2 cellular contexts compared by ENCODE assay signal in the genomic region with DNA sequence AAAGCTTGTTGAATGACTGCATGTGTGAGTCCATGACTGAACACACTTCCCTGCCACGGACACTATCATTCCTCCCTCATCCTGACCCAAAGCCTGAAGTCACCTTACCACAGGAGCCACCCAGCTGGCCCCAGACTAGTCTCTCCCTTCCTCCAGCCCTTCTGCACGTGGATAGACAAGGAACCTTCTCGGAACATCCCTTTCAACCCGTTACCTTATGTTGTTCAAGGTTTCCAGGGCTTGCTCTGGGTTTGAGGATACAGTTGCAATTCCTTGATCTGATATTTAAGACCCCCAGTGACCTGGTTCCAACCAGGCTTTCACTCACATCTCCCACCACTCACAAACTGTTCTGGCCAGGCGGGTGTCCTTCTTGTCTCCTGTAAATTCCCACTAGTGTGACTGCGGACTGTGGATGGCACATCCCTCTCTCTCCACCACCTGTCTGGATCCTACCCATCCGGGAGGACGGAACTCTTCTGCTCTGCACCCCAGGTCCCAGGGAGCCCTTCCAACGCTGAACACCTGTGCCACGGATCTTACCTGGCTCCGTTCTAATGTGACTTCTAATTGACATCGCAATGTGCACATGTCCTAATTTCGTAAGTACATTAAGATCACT.
TF ChIP-seq lines count a peak whose summit lies in the region.

No MANE protein-coding gene starts in this region.

TF ChIP-seq in liver, 16 proteins besides CTCF, POLR2A, EP300 and RAD21 (continued from another document):
- TF ChIP-seq ATF3 (IDR thresholded peaks at IDR 0.05), result no peak
- TF ChIP-seq HNF4A (conservative IDR thresholded peaks at IDR 0.05), result no peak
- TF ChIP-seq EGR1 (IDR thresholded peaks at IDR 0.05; ENCODE audit: low read depth in 2 of 2), result no peak
- no peak for TF ChIP-seq ZBTB33 (IDR thresholded peaks at IDR 0.05)
- TF ChIP-seq RXRA (IDR thresholded peaks at IDR 0.05), result no peak
- no peak for TF ChIP-seq JUND (IDR thresholded peaks at IDR 0.05)
- TF ChIP-seq TAF1 (conservative IDR thresholded peaks at IDR 0.05), result no peak
- TF ChIP-seq SP1 (IDR thresholded peaks at IDR 0.05), result no peak
- no peak for TF ChIP-seq MAX (IDR thresholded peaks at IDR 0.05)
- no peak for TF ChIP-seq FOXA2 (IDR thresholded peaks at IDR 0.05)
- no peak for TF ChIP-seq NR2F2 (IDR thresholded peaks at IDR 0.05)
- TF ChIP-seq, protein P1, sequence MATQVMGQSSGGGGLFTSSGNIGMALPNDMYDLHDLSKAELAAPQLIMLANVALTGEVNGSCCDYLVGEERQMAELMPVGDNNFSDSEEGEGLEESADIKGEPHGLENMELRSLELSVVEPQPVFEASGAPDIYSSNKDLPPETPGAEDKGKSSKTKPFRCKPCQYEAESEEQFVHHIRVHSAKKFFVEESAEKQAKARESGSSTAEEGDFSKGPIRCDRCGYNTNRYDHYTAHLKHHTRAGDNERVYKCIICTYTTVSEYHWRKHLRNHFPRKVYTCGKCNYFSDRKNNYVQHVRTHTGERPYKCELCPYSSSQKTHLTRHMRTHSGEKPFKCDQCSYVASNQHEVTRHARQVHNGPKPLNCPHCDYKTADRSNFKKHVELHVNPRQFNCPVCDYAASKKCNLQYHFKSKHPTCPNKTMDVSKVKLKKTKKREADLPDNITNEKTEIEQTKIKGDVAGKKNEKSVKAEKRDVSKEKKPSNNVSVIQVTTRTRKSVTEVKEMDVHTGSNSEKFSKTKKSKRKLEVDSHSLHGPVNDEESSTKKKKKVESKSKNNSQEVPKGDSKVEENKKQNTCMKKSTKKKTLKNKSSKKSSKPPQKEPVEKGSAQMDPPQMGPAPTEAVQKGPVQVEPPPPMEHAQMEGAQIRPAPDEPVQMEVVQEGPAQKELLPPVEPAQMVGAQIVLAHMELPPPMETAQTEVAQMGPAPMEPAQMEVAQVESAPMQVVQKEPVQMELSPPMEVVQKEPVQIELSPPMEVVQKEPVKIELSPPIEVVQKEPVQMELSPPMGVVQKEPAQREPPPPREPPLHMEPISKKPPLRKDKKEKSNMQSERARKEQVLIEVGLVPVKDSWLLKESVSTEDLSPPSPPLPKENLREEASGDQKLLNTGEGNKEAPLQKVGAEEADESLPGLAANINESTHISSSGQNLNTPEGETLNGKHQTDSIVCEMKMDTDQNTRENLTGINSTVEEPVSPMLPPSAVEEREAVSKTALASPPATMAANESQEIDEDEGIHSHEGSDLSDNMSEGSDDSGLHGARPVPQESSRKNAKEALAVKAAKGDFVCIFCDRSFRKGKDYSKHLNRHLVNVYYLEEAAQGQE (IDR thresholded peaks at IDR 0.05), result no peak

TF ChIP-seq in HepG2, 621 proteins besides CTCF, POLR2A, EP300 and RAD21 (continued from another document):
- TF ChIP-seq, protein P2, sequence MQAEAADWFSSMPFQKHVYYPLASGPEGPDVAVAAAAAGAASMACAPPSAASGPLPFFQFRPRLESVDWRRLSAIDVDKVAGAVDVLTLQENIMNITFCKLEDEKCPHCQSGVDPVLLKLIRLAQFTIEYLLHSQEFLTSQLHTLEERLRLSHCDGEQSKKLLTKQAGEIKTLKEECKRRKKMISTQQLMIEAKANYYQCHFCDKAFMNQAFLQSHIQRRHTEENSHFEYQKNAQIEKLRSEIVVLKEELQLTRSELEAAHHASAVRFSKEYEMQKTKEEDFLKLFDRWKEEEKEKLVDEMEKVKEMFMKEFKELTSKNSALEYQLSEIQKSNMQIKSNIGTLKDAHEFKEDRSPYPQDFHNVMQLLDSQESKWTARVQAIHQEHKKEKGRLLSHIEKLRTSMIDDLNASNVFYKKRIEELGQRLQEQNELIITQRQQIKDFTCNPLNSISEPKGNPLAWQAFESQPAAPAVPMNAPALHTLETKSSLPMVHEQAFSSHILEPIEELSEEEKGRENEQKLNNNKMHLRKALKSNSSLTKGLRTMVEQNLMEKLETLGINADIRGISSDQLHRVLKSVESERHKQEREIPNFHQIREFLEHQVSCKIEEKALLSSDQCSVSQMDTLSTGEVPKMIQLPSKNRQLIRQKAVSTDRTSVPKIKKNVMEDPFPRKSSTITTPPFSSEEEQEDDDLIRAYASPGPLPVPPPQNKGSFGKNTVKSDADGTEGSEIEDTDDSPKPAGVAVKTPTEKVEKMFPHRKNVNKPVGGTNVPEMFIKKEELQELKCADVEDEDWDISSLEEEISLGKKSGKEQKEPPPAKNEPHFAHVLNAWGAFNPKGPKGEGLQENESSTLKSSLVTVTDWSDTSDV (CRISPR knock-in tag; IDR thresholded peaks at IDR 0.05), result no peak
- TF ChIP-seq MAF1 (CRISPR knock-in tag; IDR thresholded peaks at IDR 0.05; ENCODE audit: borderline replicate concordance) (no peak), HNF4G (IDR thresholded peaks at IDR 0.05; ENCODE audit: borderline replicate concordance, low read depth, low read length) (no peak), HNF4G (CRISPR knock-in tag; IDR thresholded peaks at IDR 0.05; ENCODE audit: borderline replicate concordance, low read depth) (no peak), YEATS2 (CRISPR knock-in tag; IDR thresholded peaks at IDR 0.05; ENCODE audit: borderline replicate concordance) (no peak), SP1 (IDR thresholded peaks at IDR 0.05) (no peak), SP1 (CRISPR knock-in tag; IDR thresholded peaks at IDR 0.05) (no peak), KMT2B (CRISPR knock-in tag; IDR thresholded peaks at IDR 0.05) (no peak), THAP8 (CRISPR knock-in tag; IDR thresholded peaks at IDR 0.05; ENCODE audit: borderline replicate concordance) (no peak), TBP (CRISPR knock-in tag; IDR thresholded peaks at IDR 0.05) (no peak), MLLT10 (CRISPR knock-in tag; IDR thresholded peaks at IDR 0.05) (no peak), ZNF891 (CRISPR knock-in tag; IDR thresholded peaks at IDR 0.05) (no peak), HIVEP1 (CRISPR knock-in tag; IDR thresholded peaks at IDR 0.05) (no peak), ZNF768 (CRISPR knock-in tag; IDR thresholded peaks at IDR 0.05) (no peak), ZFP36L2 (CRISPR knock-in tag; IDR thresholded peaks at IDR 0.05) (no peak), ZNF180 (CRISPR knock-in tag; IDR thresholded peaks at IDR 0.05; ENCODE audit: borderline replicate concordance, low read depth) (no peak), ZNF547 (CRISPR knock-in tag; IDR thresholded peaks at IDR 0.05) (no peak), ZFP62 (CRISPR knock-in tag; IDR thresholded peaks at IDR 0.05) (no peak)
- TF ChIP-seq, protein P3, sequence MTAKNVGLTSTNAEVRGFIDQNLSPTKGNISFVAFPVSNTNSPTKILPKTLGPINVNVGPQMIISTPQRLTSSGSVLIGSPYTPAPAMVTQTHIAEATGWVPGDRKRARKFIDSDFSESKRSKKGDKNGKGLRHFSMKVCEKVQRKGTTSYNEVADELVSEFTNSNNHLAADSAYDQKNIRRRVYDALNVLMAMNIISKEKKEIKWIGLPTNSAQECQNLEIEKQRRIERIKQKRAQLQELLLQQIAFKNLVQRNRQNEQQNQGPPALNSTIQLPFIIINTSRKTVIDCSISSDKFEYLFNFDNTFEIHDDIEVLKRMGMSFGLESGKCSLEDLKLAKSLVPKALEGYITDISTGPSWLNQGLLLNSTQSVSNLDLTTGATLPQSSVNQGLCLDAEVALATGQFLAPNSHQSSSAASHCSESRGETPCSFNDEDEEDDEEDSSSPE (CRISPR knock-in tag; IDR thresholded peaks at IDR 0.05), result no peak
